1 cellular context compared by ENCODE assay signal in the genomic region with DNA sequence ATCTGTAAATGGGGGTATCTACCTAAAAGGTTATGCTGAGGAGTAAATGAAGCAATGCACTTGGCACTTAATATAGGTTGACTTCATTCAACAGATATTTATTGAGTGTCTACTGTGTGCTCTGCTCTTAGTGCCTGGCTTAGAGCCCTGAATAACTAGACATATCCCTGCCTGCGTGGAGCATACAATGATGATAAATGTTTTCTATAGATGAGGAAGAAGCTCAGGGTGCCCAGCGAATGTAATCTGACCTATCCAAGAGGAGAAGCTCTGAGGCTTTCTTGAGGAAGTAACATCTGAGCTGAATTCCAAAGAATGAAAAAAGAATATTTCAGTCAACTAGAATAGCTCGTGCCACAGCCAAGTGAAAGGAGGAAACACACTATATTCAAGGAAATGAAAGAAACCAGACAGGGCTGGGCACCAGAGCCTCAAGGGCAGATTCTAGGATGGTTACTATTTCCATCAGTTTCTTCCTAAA.
TF ChIP-seq lines count a peak whose summit lies in the region.

No MANE protein-coding gene starts in this region.

TF ChIP-seq in WTC11, 78 proteins besides CTCF, POLR2A, EP300 and RAD21 (continued from another document):
- TF ChIP-seq, protein P1, sequence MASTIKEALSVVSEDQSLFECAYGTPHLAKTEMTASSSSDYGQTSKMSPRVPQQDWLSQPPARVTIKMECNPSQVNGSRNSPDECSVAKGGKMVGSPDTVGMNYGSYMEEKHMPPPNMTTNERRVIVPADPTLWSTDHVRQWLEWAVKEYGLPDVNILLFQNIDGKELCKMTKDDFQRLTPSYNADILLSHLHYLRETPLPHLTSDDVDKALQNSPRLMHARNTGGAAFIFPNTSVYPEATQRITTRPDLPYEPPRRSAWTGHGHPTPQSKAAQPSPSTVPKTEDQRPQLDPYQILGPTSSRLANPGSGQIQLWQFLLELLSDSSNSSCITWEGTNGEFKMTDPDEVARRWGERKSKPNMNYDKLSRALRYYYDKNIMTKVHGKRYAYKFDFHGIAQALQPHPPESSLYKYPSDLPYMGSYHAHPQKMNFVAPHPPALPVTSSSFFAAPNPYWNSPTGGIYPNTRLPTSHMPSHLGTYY (CRISPR knock-in tag; IDR thresholded peaks at IDR 0.05): no peak
